16 cellular contexts compared by ENCODE assay signal in genomic region chr5:176552332-176552731, GRCh38. TPM values are rescaled to one million over a fixed set of nuclear protein-coding genes. Genes with fewer than 3 reads are reported as not detected.
"Had no signal": no experiment of that assay in that cellular context is flagged by ENCODE, and none has a peak within 500 bp of the region (broad histone marks: within the 10 kb centered on the region; RNA-seq: fewer than 3 reads in every experiment).

No MANE protein-coding gene starts in this region.

- H3K27ac ChIP-seq: esophagus muscularis mucosa, left lung, pancreas, sigmoid colon had no signal

- H3K9me3 ChIP-seq: esophagus muscularis mucosa, left lung, pancreas, sigmoid colon had no signal

- H3K27ac Mint-ChIP-seq: activated CD4-positive, alpha-beta T cell treated with anti-CD3 and anti-CD28 coated beads, Interleukin-2, amount 10 ng/mL, durations not matched to agents 24 days and 14 days; memory B cell had no signal

- H3K4me1 ChIP-seq: pancreas had no signal

- DNase-seq: activated CD4-positive, alpha-beta T cell treated with anti-CD3 and anti-CD28 coated beads, Interleukin-2, amount 10 ng/mL, durations not matched to agents 24 days and 14 days; activated CD4-positive, CD25-positive, alpha-beta regulatory T cell; activated naive CD4-positive, alpha-beta T cell; dermis blood vessel endothelial cell; hypothalamus; left lung; sigmoid colon; stimulated activated CD4-positive, alpha-beta T cell treated with anti-CD3 and anti-CD28 coated beads, Interleukin-1b, Interleukin-23, amount 100 ng/mL, for 48 hours had no signal

- H3K27me3 Mint-ChIP-seq: activated CD4-positive, alpha-beta T cell treated with anti-CD3 and anti-CD28 coated beads, Interleukin-2, amount 10 ng/mL, durations not matched to agents 24 days and 14 days had no signal

- H3K4me3 ChIP-seq: esophagus muscularis mucosa, left lung, pancreas, sigmoid colon had no signal

- FAIRE-seq: astrocyte, bronchial epithelial cell, kidney, pancreas had no signal

- H3K4me3 Mint-ChIP-seq: activated CD4-positive, alpha-beta T cell treated with anti-CD3 and anti-CD28 coated beads, Interleukin-2, amount 10 ng/mL, durations not matched to agents 24 days and 14 days; memory B cell had no signal

- H3K9me3 Mint-ChIP-seq: activated CD4-positive, alpha-beta T cell treated with anti-CD3 and anti-CD28 coated beads, Interleukin-2, amount 10 ng/mL, durations not matched to agents 24 days and 14 days; memory B cell had no signal

- H3K36me3 Mint-ChIP-seq: memory B cell had no signal

- ATAC-seq: left lung, pancreas had no signal

- H3K27me3 ChIP-seq: pancreas had no signal

- H3K36me3 ChIP-seq: esophagus muscularis mucosa, left lung, pancreas, sigmoid colon had no signal

RNA-seq across cellular contexts. Expression of gene CDHR2, which starts 3.2 kb away (rescaled TPM):
- total RNA-seq: glomerular endothelial cell, ureter had no signal
